25 cellular contexts compared by ENCODE assay signal in genomic region chr2:33167655-33168245, GRCh38.
DNase-seq lines count a peak whose midpoint lies in the region; ATAC-seq and TF ChIP-seq lines count a peak whose summit lies in the region.
"Had no signal": no experiment of that assay in that cellular context is flagged by ENCODE, and none has a peak within 500 bp of the region (broad histone marks: within the 10 kb centered on the region; RNA-seq: fewer than 3 reads in every experiment).

No MANE protein-coding gene starts in this region.

- no peak for ATAC-seq in GM21786 (IDR thresholded peaks at IDR 0.05; ENCODE audit: unreplicated experiment)
- ATAC-seq in lower lobe of right lung, result no peak
- ATAC-seq: activated T-helper 17 cell treated with anti-CD3 and anti-CD28 coated beads, Interleukin-2, amount 50 U/mL, for 72 hours; gastrocnemius medialis; left ventricle myocardium superior; upper lobe of right lung had no signal

- H3K27me3 Mint-ChIP-seq in nephron progenitor cell (ENCODE audit: low read depth, poor library complexity), result no peaks in the 10 kb centered on the region

- H3K9me3 ChIP-seq in lower lobe of right lung, result no peaks in the 10 kb centered on the region
- H3K9me3 ChIP-seq: gastrocnemius medialis, psoas muscle, SJCRH30, stomach, upper lobe of right lung had no signal

- H3K4me1 Mint-ChIP-seq in nephron progenitor cell, result peaks cover 36% of the 10 kb centered on the region
- H3K4me1 Mint-ChIP-seq: activated naive CD4-positive, alpha-beta T cell treated with anti-CD3 and anti-CD28 coated beads, Interleukin-2, amount 50 U/mL, for 24 hours; activated T-helper 17 cell treated with anti-CD3 and anti-CD28 coated beads, Interleukin-2, amount 50 U/mL, for 72 hours had no signal

- no peak for TF ChIP-seq CTCF in nephron progenitor cell (IDR thresholded peaks at IDR 0.05)
- TF ChIP-seq CTCF in lower lobe of right lung (IDR thresholded peaks at IDR 0.05), result no peak

- H3K4me3 Mint-ChIP-seq in nephron progenitor cell, result no peak overlapping the region
- H3K4me3 Mint-ChIP-seq: activated naive CD4-positive, alpha-beta T cell treated with anti-CD3 and anti-CD28 coated beads, Interleukin-2, amount 50 U/mL, for 24 hours; activated T-helper 17 cell treated with anti-CD3 and anti-CD28 coated beads, Interleukin-2, amount 50 U/mL, for 72 hours had no signal

- intact Hi-C loops in lower lobe of right lung (cut with DNase I), result no loop called here

- peak; percentile 8 for DNase-seq in AG08396 (ENCODE audit: low spot score)
- DNase-seq in RPMI7951 (ENCODE audit: low read depth), result peak; percentile 41
- peak; percentile 28 for DNase-seq in dedifferentiated amniotic fluid mesenchymal stem cell (ENCODE audit: extremely low spot score)
- no peak for DNase-seq in nephron progenitor cell
- DNase-seq in NCI-H345 treated with DMSO at 0.1 percent for 48 hours (lab: John Stamatoyannopoulos, UW; ENCODE audit: unreplicated experiment), result no peak
- no peak for DNase-seq in lower lobe of right lung
- no peak for DNase-seq in globus pallidus (ENCODE audit: low spot score)
- DNase-seq: activated CD4-positive, alpha-beta T cell treated with anti-CD3 and anti-CD28 coated beads for 4 hours; anterior cingulate cortex; DND-41; gastrocnemius medialis; HCEC 1CT; hippocampal formation; left ventricle myocardium superior; NCI-H1092 treated with DMSO at 0.1 percent for 48 hours; NCI-H1930; NCI-H69; psoas muscle; SJCRH30; stomach; upper lobe of right lung had no signal

- H3K27ac ChIP-seq in lower lobe of right lung, result no peak overlapping the region
- H3K27ac ChIP-seq: gastrocnemius medialis, HL-60, psoas muscle, SJCRH30, stomach, upper lobe of right lung had no signal

- H3K4me3 ChIP-seq in lower lobe of right lung, result no peak overlapping the region
- H3K4me3 ChIP-seq: gastrocnemius medialis, psoas muscle, SJCRH30, stomach, upper lobe of right lung had no signal

- no peaks in the 10 kb centered on the region for H3K36me3 ChIP-seq in lower lobe of right lung
- H3K36me3 ChIP-seq: gastrocnemius medialis, SJCRH30, stomach, upper lobe of right lung had no signal

- peaks cover 20% of the 10 kb centered on the region for H3K36me3 Mint-ChIP-seq in nephron progenitor cell (ENCODE audit: low read depth)
- H3K36me3 Mint-ChIP-seq: activated naive CD4-positive, alpha-beta T cell treated with anti-CD3 and anti-CD28 coated beads, Interleukin-2, amount 50 U/mL, for 24 hours had no signal

- H3K27ac Mint-ChIP-seq in nephron progenitor cell, result peak overlapping the region; percentile 90
- H3K27ac Mint-ChIP-seq: activated naive CD4-positive, alpha-beta T cell treated with anti-CD3 and anti-CD28 coated beads, Interleukin-2, amount 50 U/mL, for 24 hours; activated T-helper 17 cell treated with anti-CD3 and anti-CD28 coated beads, Interleukin-2, amount 50 U/mL, for 72 hours had no signal

- H3K27me3 ChIP-seq in lower lobe of right lung (ENCODE audit: low read depth), result no peaks in the 10 kb centered on the region
- H3K27me3 ChIP-seq: gastrocnemius medialis, SJCRH30, stomach, upper lobe of right lung had no signal

- H3K4me1 ChIP-seq in lower lobe of right lung, result no peaks in the 10 kb centered on the region
- H3K4me1 ChIP-seq: SJCRH30, upper lobe of right lung had no signal

- H3K9me3 Mint-ChIP-seq in nephron progenitor cell, result peaks cover 29% of the 10 kb centered on the region
- H3K9me3 Mint-ChIP-seq: activated naive CD4-positive, alpha-beta T cell treated with anti-CD3 and anti-CD28 coated beads, Interleukin-2, amount 50 U/mL, for 24 hours; activated T-helper 17 cell treated with anti-CD3 and anti-CD28 coated beads, Interleukin-2, amount 50 U/mL, for 72 hours had no signal

Comparison
In these comparisons a context has a peak if more than half of its experiments do, and no peak if none do; other contexts are left out.
1. DNase-seq: peak in AG08396 (single experiment), RPMI7951 (single experiment) and dedifferentiated amniotic fluid mesenchymal stem cell (single experiment); none in nephron progenitor cell (single experiment), NCI-H345 treated with DMSO at 0.1 percent for 48 hours (single experiment), lower lobe of right lung (single experiment) and globus pallidus (single experiment).